Comparison of ENCODE assay signal across 8 cellular contexts in the genomic region with DNA sequence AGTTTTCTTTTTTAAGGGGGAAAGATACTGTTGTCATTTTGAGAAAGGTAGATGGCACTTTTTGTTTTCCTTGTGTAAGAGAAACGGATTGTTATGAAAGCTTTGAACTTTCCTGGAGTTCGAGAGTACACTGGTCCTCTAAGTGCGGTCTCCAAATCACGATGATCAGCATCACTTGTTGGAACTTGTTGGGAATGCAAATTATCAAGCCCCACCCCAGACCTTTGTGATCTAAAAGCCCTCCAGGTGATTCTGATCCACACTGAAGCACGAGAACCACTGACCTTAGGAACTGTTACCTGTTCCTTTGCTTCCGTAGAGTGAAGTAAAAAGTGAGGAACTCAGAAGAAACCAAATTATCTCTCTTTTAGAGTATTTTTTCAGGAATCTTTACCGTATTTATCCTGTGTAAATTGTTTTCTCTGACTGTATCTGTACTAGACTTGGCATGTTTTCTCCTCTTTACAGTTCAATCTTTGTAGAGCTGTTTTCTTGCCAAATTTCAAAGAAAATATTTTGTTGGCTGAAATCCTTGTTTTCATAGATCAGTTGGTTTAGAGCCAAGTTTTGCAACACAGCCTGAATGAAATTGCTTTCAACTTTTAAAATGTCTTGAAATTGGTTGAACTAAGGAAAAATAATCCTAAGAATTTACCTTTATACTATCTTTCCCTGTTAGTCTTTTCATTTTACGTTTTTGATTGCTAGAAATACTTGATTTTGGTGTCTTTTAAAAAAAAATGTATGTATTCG. TPM values are rescaled to one million over a fixed set of nuclear protein-coding genes. Genes with fewer than 3 reads are reported as not detected.
DNase-seq lines count a peak whose midpoint lies in the region; ATAC-seq and TF ChIP-seq lines count a peak whose summit lies in the region.

No MANE protein-coding gene starts in this region.

- H3K4me1 ChIP-seq in thoracic aorta (ENCODE audit: control insufficient read depth in 1 of 2, low read depth in 2 of 2): peaks cover 34 to 58% of the 10 kb centered on the region in 2 donors

- H3K27me3 ChIP-seq in thoracic aorta (replicated peaks; ENCODE audit: insufficient read depth): no peaks in the 10 kb centered on the region

- CTCF ChIA-PET in HEK293T (lab: Yijun Ruan, JAX): no interaction called here

- H3K4me3 ChIP-seq in thoracic aorta: peak overlapping the region; percentile 34

- DNase-seq in HEK293T (ENCODE audit: extremely low spot score): peak; percentile 16
- peak; percentile 76 for DNase-seq in amniotic epithelial cell (ENCODE audit: low read depth)
- DNase-seq in kidney glomerular epithelial cell (lab: John Stamatoyannopoulos, UW): peak; percentile 39
- DNase-seq in thoracic aorta (ENCODE audit: low spot score): no peak
- DNase-seq in stimulated activated CD4-positive, alpha-beta T cell treated with anti-CD3 and anti-CD28 coated beads, Interleukin-2, amount 100 ng/mL, for 24 hours: no peak
- no peak for DNase-seq in activated effector memory CD4-positive, alpha-beta T cell treated with anti-CD3 and anti-CD28 coated beads, Interleukin-2, amount 50 U/mL, for 16 hours
- DNase-seq in SIG-M5 (lab: John Stamatoyannopoulos, UW): no peak

- TF ChIP-seq CTCF in 22Rv1 (IDR thresholded peaks at IDR 0.05) (no peak), thoracic aorta (IDR thresholded peaks at IDR 0.05) (no peak)

- POLR2A ChIA-PET in HEK293T (lab: Yijun Ruan, JAX): interaction anchor here (1.1 to 2.6 kb wide), 2 partner anchors 49 to 72 kb away, joined by 4 to 15 read pairs; partner anchors contain the start of genes CCNG1, HMMR and NUDCD2

- no peak for ATAC-seq in thoracic aorta (ENCODE audit: insufficient number of reproducible peaks, low FRiP score, low read depth)

- peaks cover 12% of the 10 kb centered on the region for H3K36me3 ChIP-seq in thoracic aorta

- H3K9me3 ChIP-seq in thoracic aorta: no peaks in the 10 kb centered on the region

- H3K27ac ChIP-seq in 22Rv1 (peak overlapping the region; percentile 19; the same call in 1 of the 2 replicates), thoracic aorta (no peak overlapping the region)

TF ChIP-seq in HEK293T, 16 proteins besides CTCF, POLR2A, EP300 and RAD21:
- TF ChIP-seq LEF1 (IDR thresholded peaks at IDR 0.05; ENCODE audit: borderline replicate concordance): no peak
- TF ChIP-seq ELF4 (IDR thresholded peaks at IDR 0.05): no peak
- no peak for TF ChIP-seq ZNF384 (IDR thresholded peaks at IDR 0.05)
- TF ChIP-seq CTBP1 (IDR thresholded peaks at IDR 0.05; ENCODE audit: borderline replicate concordance): no peak

RNA-seq across cellular contexts. Expression of gene MAT2B, which starts 4.0 kb away (rescaled TPM):
- total RNA-seq in thoracic aorta: 10 to 100 TPM; 51.6 to 52.3 TPM

RNA-seq across cellular contexts. Expression of gene HMMR, which starts 49.0 kb away (rescaled TPM):
- 1 to 10 TPM in 1 of 2 donors, not detected in 1; 1.1 TPM for total RNA-seq in thoracic aorta

RNA-seq across cellular contexts. Expression of gene NUDCD2, which starts 49.6 kb away (rescaled TPM):
- 1 to 10 TPM; 4.7 to 5.5 TPM for total RNA-seq in thoracic aorta

Comparison
In these comparisons a context has a peak if more than half of its experiments do, and no peak if none do; other contexts are left out.
1. DNase-seq: peak in HEK293T (single experiment), amniotic epithelial cell (single experiment) and kidney glomerular epithelial cell (single experiment); none in thoracic aorta (single experiment), stimulated activated CD4-positive, alpha-beta T cell treated with anti-CD3 and anti-CD28 coated beads, Interleukin-2, amount 100 ng/mL, for 24 hours (0 of 2), activated effector memory CD4-positive, alpha-beta T cell treated with anti-CD3 and anti-CD28 coated beads, Interleukin-2, amount 50 U/mL, for 16 hours (single experiment) and SIG-M5 (single experiment).